In the genomic region with DNA sequence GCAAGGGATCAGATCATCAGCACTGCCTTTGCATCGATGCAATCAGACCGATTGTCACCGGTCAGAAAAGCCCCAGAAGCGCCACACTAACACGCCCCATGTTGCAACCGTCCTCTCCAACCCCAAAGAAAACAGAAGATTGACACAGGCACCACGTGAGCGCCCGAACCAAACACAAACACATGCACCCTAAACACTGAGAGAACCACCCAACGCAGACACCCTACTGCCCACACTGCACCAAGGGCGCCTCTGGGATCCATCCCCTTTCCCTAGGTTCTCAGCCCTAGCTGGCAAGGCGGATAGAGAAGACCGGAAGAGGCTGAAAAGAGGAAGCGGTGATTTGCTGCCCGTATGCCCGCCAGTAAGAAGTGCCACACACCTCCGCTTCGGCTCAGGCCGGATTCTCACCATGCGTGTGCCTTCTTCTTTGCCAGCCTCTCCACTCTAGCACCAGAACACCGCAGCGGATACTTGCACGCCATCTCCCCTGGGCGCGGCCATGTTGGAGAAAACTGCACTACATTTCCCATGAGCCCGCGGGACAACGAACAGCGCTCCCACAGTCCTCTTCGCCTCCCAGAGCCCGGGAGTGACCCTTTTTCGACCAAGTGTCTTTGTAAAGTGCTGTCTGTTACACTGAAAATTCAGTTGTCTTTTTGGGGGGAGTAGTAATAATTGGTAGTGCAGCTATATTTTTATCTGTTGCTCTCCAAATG, we compare ENCODE assay signal across 8 cellular contexts. TPM values are rescaled to one million over a fixed set of nuclear protein-coding genes. Genes with fewer than 3 reads are reported as not detected.
DNase-seq lines count a peak whose midpoint lies in the region; ATAC-seq and TF ChIP-seq lines count a peak whose summit lies in the region.

A gene with protein sequence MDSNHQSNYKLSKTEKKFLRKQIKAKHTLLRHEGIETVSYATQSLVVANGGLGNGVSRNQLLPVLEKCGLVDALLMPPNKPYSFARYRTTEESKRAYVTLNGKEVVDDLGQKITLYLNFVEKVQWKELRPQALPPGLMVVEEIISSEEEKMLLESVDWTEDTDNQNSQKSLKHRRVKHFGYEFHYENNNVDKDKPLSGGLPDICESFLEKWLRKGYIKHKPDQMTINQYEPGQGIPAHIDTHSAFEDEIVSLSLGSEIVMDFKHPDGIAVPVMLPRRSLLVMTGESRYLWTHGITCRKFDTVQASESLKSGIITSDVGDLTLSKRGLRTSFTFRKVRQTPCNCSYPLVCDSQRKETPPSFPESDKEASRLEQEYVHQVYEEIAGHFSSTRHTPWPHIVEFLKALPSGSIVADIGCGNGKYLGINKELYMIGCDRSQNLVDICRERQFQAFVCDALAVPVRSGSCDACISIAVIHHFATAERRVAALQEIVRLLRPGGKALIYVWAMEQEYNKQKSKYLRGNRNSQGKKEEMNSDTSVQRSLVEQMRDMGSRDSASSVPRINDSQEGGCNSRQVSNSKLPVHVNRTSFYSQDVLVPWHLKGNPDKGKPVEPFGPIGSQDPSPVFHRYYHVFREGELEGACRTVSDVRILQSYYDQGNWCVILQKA (minus strand): TSS at position 517 of the 719 bp plus-strand sequence. CDS start 4,842 bp downstream, outside the sequence.

- H3K4me1 ChIP-seq in liver (ENCODE audit: control insufficient read depth in 4 of 4, insufficient read depth in 4 of 4, low read length in 3 of 4) = peaks cover 0 to 18% (median 13%) of the 10 kb centered on the region in 4 donors

- peak within 1 kb of the TSS; percentile 78 to 93 (median 87) for H3K4me3 ChIP-seq in liver (ENCODE audit: low read depth in 1 of 3, low read length in 3 of 3)

- DNase-seq in AG20443 (ENCODE audit: low spot score) (peak; percentile 88), NCI-H510A (lab: John Stamatoyannopoulos, UW) (peak; percentile 49), dedifferentiated amniotic fluid mesenchymal stem cell (ENCODE audit: extremely low spot score) (peak; percentile 79)
- peak; percentile 84 for DNase-seq in activated CD4-positive, alpha-beta T cell treated with anti-CD3 and anti-CD28 coated beads for 48 hours
- DNase-seq in stimulated activated CD4-positive, alpha-beta T cell treated with anti-CD3 and anti-CD28 coated beads, Interleukin-4, amount 100 ng/mL, for 24 hours = peak; percentile 82

- no peaks in the 10 kb centered on the region for H3K27me3 ChIP-seq in liver (ENCODE audit: control insufficient read depth in 4 of 4, insufficient read depth in 4 of 4, low read length in 3 of 4)

- WGBS in liver = under 1% methylated on average over 32 of the region's 32 CpGs

- TF ChIP-seq CTCF in liver (IDR thresholded peaks at IDR 0.05; ENCODE audit: low read depth, low read length, missing input control) = no peak

- H3K36me3 ChIP-seq in liver (ENCODE audit: control insufficient read depth in 4 of 4, insufficient read depth in 3 of 4, low read depth in 1 of 4, low read length in 3 of 4) = no peaks in the 10 kb centered on the region

- H3K9ac ChIP-seq in liver (ENCODE audit: low read depth in 1 of 2, low read length in 2 of 2) = peak within 1 kb of the TSS; percentile 62 to 89

- H3K9me3 ChIP-seq in liver (ENCODE audit: control insufficient read depth in 4 of 4, low read length in 3 of 4) = no peaks in the 10 kb centered on the region

- peak within 1 kb of the TSS; percentile 89 for H3K27ac ChIP-seq in liver (ENCODE audit: low read depth in 1 of 2, low read length in 2 of 2)

- no peak for TF ChIP-seq RAD21 in liver (IDR thresholded peaks at IDR 0.05)

- ATAC-seq in GM19025 (IDR thresholded peaks at IDR 0.05; ENCODE audit: low read depth, unreplicated experiment) (peak; percentile 70), HG03196 (IDR thresholded peaks at IDR 0.05; ENCODE audit: unreplicated experiment) (peak; percentile 79)

TF ChIP-seq in liver, 16 proteins besides CTCF, POLR2A, EP300 and RAD21:
- TF ChIP-seq FOXA2 (IDR thresholded peaks at IDR 0.05) (peak; percentile 19), GABPA (IDR thresholded peaks at IDR 0.05 in 1 of 2, conservative IDR thresholded peaks at IDR 0.05 in 1 of 2) (peak in 1 of 2 donors; percentile 69), YY1 (IDR thresholded peaks at IDR 0.05) (peak; percentile 100), RXRA (IDR thresholded peaks at IDR 0.05) (no peak), HNF4A (conservative IDR thresholded peaks at IDR 0.05) (no peak)
- TF ChIP-seq, protein P1, sequence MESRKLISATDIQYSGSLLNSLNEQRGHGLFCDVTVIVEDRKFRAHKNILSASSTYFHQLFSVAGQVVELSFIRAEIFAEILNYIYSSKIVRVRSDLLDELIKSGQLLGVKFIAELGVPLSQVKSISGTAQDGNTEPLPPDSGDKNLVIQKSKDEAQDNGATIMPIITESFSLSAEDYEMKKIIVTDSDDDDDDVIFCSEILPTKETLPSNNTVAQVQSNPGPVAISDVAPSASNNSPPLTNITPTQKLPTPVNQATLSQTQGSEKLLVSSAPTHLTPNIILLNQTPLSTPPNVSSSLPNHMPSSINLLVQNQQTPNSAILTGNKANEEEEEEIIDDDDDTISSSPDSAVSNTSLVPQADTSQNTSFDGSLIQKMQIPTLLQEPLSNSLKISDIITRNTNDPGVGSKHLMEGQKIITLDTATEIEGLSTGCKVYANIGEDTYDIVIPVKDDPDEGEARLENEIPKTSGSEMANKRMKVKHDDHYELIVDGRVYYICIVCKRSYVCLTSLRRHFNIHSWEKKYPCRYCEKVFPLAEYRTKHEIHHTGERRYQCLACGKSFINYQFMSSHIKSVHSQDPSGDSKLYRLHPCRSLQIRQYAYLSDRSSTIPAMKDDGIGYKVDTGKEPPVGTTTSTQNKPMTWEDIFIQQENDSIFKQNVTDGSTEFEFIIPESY (IDR thresholded peaks at IDR 0.05) = peak; percentile 39
- TF ChIP-seq, protein P2, sequence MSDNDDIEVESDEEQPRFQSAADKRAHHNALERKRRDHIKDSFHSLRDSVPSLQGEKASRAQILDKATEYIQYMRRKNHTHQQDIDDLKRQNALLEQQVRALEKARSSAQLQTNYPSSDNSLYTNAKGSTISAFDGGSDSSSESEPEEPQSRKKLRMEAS (IDR thresholded peaks at IDR 0.05) = peak; percentile 62

RNA-seq across cellular contexts. Expression of the gene that starts here (rescaled TPM):
- total RNA-seq in liver = 1 to 10 TPM; 3.4 to 4.7 TPM
- polyA plus RNA-seq in liver = 1 to 10 TPM; 2.5 to 2.7 TPM

Comparison
In these comparisons a context has a peak if more than half of its experiments do, and no peak if none do; other contexts are left out.
1. Peak in every context shown above with its lines: DNase-seq, ATAC-seq, H3K4me3 ChIP-seq and H3K27ac ChIP-seq.